ENCODE assay signal across 7 cellular contexts in genomic region chr11:47234669-47235075, GRCh38. TPM values are rescaled to one million over a fixed set of nuclear protein-coding genes. Genes with fewer than 3 reads are reported as not detected.
A peak's percentile ranks its signal among the peaks of the same experiment; 100 is the strongest.
DNase-seq lines count a peak whose midpoint lies in the region; ATAC-seq and TF ChIP-seq lines count a peak whose summit lies in the region.

No MANE protein-coding gene starts in this region.

- no peak for TF ChIP-seq CTCF in stomach (IDR thresholded peaks at IDR 0.05)

- in situ Hi-C loops in KBM-7 (cut with MboI; ENCODE audit: low pct_unique_long_range_greater_than_20kb, low sequenced_read_pairs): no loop called here

- WGBS in stomach, 5 donors: 21 to 45% (median 27%) methylated on average over 12 of the region's 12 CpGs
- WGBS in aorta, 2 donors: 64% methylated on average over 12 of the region's 12 CpGs

- H3K4me1 Mint-ChIP-seq in activated T-helper 17 cell treated with anti-CD3 and anti-CD28 coated beads, Interleukin-2, amount 50 U/mL, for 72 hours: peaks cover 17% of the 10 kb centered on the region

- H3K27me3 Mint-ChIP-seq in activated T-helper 17 cell treated with anti-CD3 and anti-CD28 coated beads, Interleukin-2, amount 50 U/mL, for 72 hours: no peaks in the 10 kb centered on the region

- intact Hi-C loops in left ventricle myocardium superior (cut with micrococcal nuclease) (no loop called here), stomach (cut with DNase I; ENCODE audit: low total_unique reads) (no loop called here), aorta (cut with DNase I) (no loop called here)

- H3K9me3 Mint-ChIP-seq in activated T-helper 17 cell treated with anti-CD3 and anti-CD28 coated beads, Interleukin-2, amount 50 U/mL, for 72 hours: no peaks in the 10 kb centered on the region

- H3K36me3 ChIP-seq in stomach: peaks cover 8 to 49% (median 42%) of the 10 kb centered on the region in 4 donors
- peaks cover 2 to 5% of the 10 kb centered on the region in 2 donors for H3K36me3 ChIP-seq in aorta (ENCODE audit: control insufficient read depth in 1 of 2, insufficient read depth in 2 of 2, low read length in 1 of 2)

- ATAC-seq in activated T-helper 17 cell treated with anti-CD3 and anti-CD28 coated beads, Interleukin-2, amount 50 U/mL, for 72 hours (replicated peaks): peak; percentile 60
- ATAC-seq in left ventricle myocardium superior (peak; percentile 43), aorta (ENCODE audit: low FRiP score) (no peak)

- DNase-seq in NCI-H69 (lab: John Stamatoyannopoulos, UW): peak; percentile 90
- no peak for DNase-seq in left ventricle myocardium superior
- peak; percentile 86 for DNase-seq in stomach
- DNase-seq in NCI-H82 treated with DMSO at 0.1 percent for 48 hours (lab: John Stamatoyannopoulos, UW; ENCODE audit: unreplicated experiment): no peak
- no peak for DNase-seq in aorta
- no peak for DNase-seq in KBM-7

- H3K4me3 ChIP-seq in stomach (peak overlapping the region; percentile 26 to 42 (median 32)), aorta (ENCODE audit: low read length in 2 of 2) (no peak overlapping the region)

- peak overlapping the region; percentile 73 for H3K27ac Mint-ChIP-seq in activated T-helper 17 cell treated with anti-CD3 and anti-CD28 coated beads, Interleukin-2, amount 50 U/mL, for 72 hours

- H3K4me1 ChIP-seq in stomach (peaks cover 9 to 23% (median 14%) of the 10 kb centered on the region in 4 donors), aorta (ENCODE audit: control insufficient read depth in 1 of 2, insufficient read depth in 2 of 2, low read length in 2 of 2) (no peaks in the 10 kb centered on the region)

- peaks cover 98% of the 10 kb centered on the region for H3K36me3 Mint-ChIP-seq in activated T-helper 17 cell treated with anti-CD3 and anti-CD28 coated beads, Interleukin-2, amount 50 U/mL, for 72 hours (ENCODE audit: low read depth)

- no peaks in the 10 kb centered on the region for H3K27me3 ChIP-seq in stomach
- no peaks in the 10 kb centered on the region for H3K27me3 ChIP-seq in aorta (ENCODE audit: control insufficient read depth in 1 of 2, insufficient read depth in 2 of 2, low read length in 1 of 2)

- TF ChIP-seq EP300 in stomach (IDR thresholded peaks at IDR 0.05): no peak

- peak overlapping the region; percentile 46 for H3K4me3 Mint-ChIP-seq in activated T-helper 17 cell treated with anti-CD3 and anti-CD28 coated beads, Interleukin-2, amount 50 U/mL, for 72 hours

- H3K9me3 ChIP-seq in stomach (no peaks in the 10 kb centered on the region), aorta (ENCODE audit: control insufficient read depth, low read length) (no peaks in the 10 kb centered on the region)

- no peak for TF ChIP-seq POLR2A in stomach (IDR thresholded peaks at IDR 0.05)

- H3K27ac ChIP-seq in stomach (peak overlapping the region; percentile 43 to 82 (median 71)), aorta (ENCODE audit: low read depth in 1 of 2, low read length in 2 of 2) (no peak overlapping the region)

RNA-seq across cellular contexts. Expression of gene ACP2, which starts 13.9 kb away (rescaled TPM):
- 10 to 100 TPM; 11.1 to 14.8 TPM for total RNA-seq in activated T-helper 17 cell treated with anti-CD3 and anti-CD28 coated beads, Interleukin-2, amount 50 U/mL, for 72 hours
- total RNA-seq in left ventricle myocardium superior (20.3 TPM), stomach (100 to 1,000 TPM in 1 of 5 donors, 10 to 100 TPM in 4; 20.1 to 147 (median 52.0) TPM), aorta (10 to 100 TPM; 20.6 to 27.8 TPM)
- polyA plus RNA-seq in stomach (10 to 100 TPM; 10.8 to 24.7 (median 21.6) TPM), aorta (10 to 100 TPM; 18.0 to 19.9 TPM)

RNA-seq across cellular contexts. Expression of gene DDB2, which starts 19.9 kb away (rescaled TPM):
- 100 to 1,000 TPM; 202 to 335 TPM for total RNA-seq in activated T-helper 17 cell treated with anti-CD3 and anti-CD28 coated beads, Interleukin-2, amount 50 U/mL, for 72 hours
- total RNA-seq in left ventricle myocardium superior (9.5 TPM), stomach (10 to 100 TPM; 16.3 to 63.0 (median 26.7) TPM), aorta (10 to 100 TPM; 54.8 to 60.6 TPM)
- polyA plus RNA-seq in stomach (10 to 100 TPM; 18.2 to 64.6 (median 35.0) TPM), aorta (100 to 1,000 TPM in 1 of 2 donors, 10 to 100 TPM in 1; 32.9 to 117 TPM)

RNA-seq across cellular contexts. Expression of gene NR1H3, which starts 23.1 kb away (rescaled TPM):
- total RNA-seq in activated T-helper 17 cell treated with anti-CD3 and anti-CD28 coated beads, Interleukin-2, amount 50 U/mL, for 72 hours: 10 to 100 TPM in 1 of 2 donors, 1 to 10 TPM in 1; 7.5 to 12.4 TPM
- total RNA-seq in left ventricle myocardium superior: 15.6 TPM
- 10 to 100 TPM; 20.0 to 94.5 (median 36.6) TPM for total RNA-seq in stomach
- 100 to 1,000 TPM in 1 of 3 donors, 10 to 100 TPM in 2; 31.3 to 100 (median 47.2) TPM for polyA plus RNA-seq in stomach
- 10 to 100 TPM; 14.9 to 46.2 TPM for total RNA-seq in aorta
- 100 to 1,000 TPM in 1 of 2 donors, 10 to 100 TPM in 1; 51.8 to 123 TPM for polyA plus RNA-seq in aorta

RNA-seq across cellular contexts. Expression of gene MADD, which starts 35.3 kb away (rescaled TPM):
- 100 to 1,000 TPM in 1 of 2 donors, 10 to 100 TPM in 1; 60.1 to 112 TPM for total RNA-seq in activated T-helper 17 cell treated with anti-CD3 and anti-CD28 coated beads, Interleukin-2, amount 50 U/mL, for 72 hours
- total RNA-seq in left ventricle myocardium superior (46.4 TPM), stomach (100 to 1,000 TPM in 1 of 5 donors, 10 to 100 TPM in 4; 38.9 to 131 (median 54.0) TPM), aorta (10 to 100 TPM; 34.9 to 58.0 TPM)
- polyA plus RNA-seq in stomach (10 to 100 TPM; 13.6 to 14.7 (median 14.2) TPM), aorta (10 to 100 TPM; 13.8 to 28.9 TPM)

RNA-seq across cellular contexts. Expression of gene PACSIN3, which starts 48.4 kb away (rescaled TPM):
- 1 to 10 TPM; 3.2 to 3.5 TPM for total RNA-seq in activated T-helper 17 cell treated with anti-CD3 and anti-CD28 coated beads, Interleukin-2, amount 50 U/mL, for 72 hours
- total RNA-seq in left ventricle myocardium superior: 150 TPM
- total RNA-seq in stomach: 10 to 100 TPM in 3 of 5 donors, 1 to 10 TPM in 2; 6.4 to 38.4 (median 21.3) TPM
- polyA plus RNA-seq in stomach: 10 to 100 TPM; 19.6 to 59.0 (median 30.8) TPM
- total RNA-seq in aorta: 10 to 100 TPM; 24.6 to 36.2 TPM
- polyA plus RNA-seq in aorta: 10 to 100 TPM; 22.0 to 37.1 TPM

Comparison
In these comparisons a context has a peak if more than half of its experiments do, and no peak if none do; other contexts are left out.
1. DNase-seq: peak in NCI-H69 (single experiment) and stomach (single experiment); none in left ventricle myocardium superior (single experiment), NCI-H82 treated with DMSO at 0.1 percent for 48 hours (single experiment), aorta (0 of 2) and KBM-7 (single experiment).
2. H3K27ac ChIP-seq: peak in stomach (5 of 5); none in aorta (0 of 2).
3. H3K4me3 ChIP-seq: peak in stomach (4 of 4); none in aorta (0 of 2).